Comparison of ENCODE assay signal across 9 cellular contexts in the genomic region with DNA sequence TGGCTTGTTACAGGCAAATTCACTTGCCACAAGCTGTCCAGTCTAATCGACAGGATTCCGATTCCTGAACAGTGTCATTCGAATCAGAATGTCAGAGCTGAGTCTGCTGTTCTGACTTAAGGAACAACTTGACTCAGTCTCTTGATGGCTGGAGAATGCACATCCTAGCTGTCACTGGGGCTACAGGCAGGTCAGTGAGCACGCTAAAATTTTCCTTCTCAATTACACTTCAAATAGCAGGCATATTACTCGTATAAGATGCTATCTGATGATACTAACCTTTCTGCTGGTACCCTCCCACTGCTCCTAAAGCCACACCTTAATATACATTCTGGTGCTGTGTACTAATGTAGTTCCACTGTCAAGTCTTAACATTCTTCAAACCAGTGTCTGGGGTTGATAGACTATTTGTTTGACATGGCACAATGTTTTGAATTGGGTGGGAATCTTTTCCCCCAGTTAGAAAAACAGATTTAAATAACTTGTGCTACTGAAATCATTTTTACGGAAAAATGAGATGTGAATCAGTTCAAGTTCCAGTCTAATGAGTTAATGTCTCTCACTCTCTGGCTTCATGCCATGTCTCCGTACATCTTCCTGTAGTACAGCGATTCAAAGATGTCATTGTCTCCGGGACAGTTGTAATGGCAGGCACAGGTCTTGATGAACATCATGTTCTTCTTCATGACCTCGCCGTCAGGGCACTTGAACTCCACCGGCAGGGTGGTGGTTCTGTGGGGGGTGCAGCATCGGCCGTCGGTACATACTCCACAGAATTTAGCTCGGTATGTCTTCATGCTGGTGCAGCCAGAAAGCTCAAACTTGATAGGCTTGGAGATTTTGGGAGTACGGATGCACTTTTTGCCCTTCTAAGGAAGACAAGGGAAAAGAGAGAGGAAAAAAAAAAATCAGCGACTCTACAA. TPM values are rescaled to one million over a fixed set of nuclear protein-coding genes. Genes with fewer than 3 reads are reported as not detected.
A peak's percentile ranks its signal among the peaks of the same experiment; 100 is the strongest.
DNase-seq lines count a peak whose midpoint lies in the region; ATAC-seq and TF ChIP-seq lines count a peak whose summit lies in the region.
"Had no signal": no experiment of that assay in that cellular context is flagged by ENCODE, and none has a peak within 500 bp of the region (broad histone marks: within the 10 kb centered on the region; RNA-seq: fewer than 3 reads in every experiment).

No MANE protein-coding gene starts in this region.

- DNase-seq in LHCN-M2 (ENCODE audit: low read depth) (peak; percentile 60), dedifferentiated amniotic fluid mesenchymal stem cell (ENCODE audit: extremely low spot score) (peak; percentile 70), memory B cell (ENCODE audit: low spot score in 2 of 2) (no peak), thyroid gland (peak in 1 of 2 donors; percentile 16), KG1 (lab: John Stamatoyannopoulos, UW) (no peak), GF-D8 (lab: John Stamatoyannopoulos, UW) (no peak), NCI-H748 (lab: John Stamatoyannopoulos, UW; ENCODE audit: unreplicated experiment) (no peak)

- H3K27ac ChIP-seq in thyroid gland = peak overlapping the region; percentile 91 to 98 (median 98)

- peak overlapping the region in 1 of 3 donors; percentile 85 for H3K4me3 ChIP-seq in thyroid gland (replicated peaks in 1 of 3)

- no peaks in the 10 kb centered on the region for H3K9me3 Mint-ChIP-seq in memory B cell
- H3K9me3 Mint-ChIP-seq: activated naive CD8-positive, alpha-beta T cell treated with anti-CD3 and anti-CD28 coated beads, Interleukin-2, amount 10 ng/mL, durations not matched to agents 7 days and 5 days had no signal

- peaks cover 0 to 3% of the 10 kb centered on the region in 2 donors for H3K36me3 ChIP-seq in thyroid gland

- H3K36me3 Mint-ChIP-seq in memory B cell = no peaks in the 10 kb centered on the region
- H3K36me3 Mint-ChIP-seq: activated naive CD8-positive, alpha-beta T cell treated with anti-CD3 and anti-CD28 coated beads, Interleukin-2, amount 10 ng/mL, durations not matched to agents 7 days and 5 days had no signal

- WGBS in thyroid gland, 2 donors = 72 to 77% methylated on average over 18 of the region's 18 CpGs

- no peak for TF ChIP-seq CTCF in thyroid gland (IDR thresholded peaks at IDR 0.05)

- peak overlapping the region; percentile 31 for H3K4me3 Mint-ChIP-seq in memory B cell

- H3K27me3 Mint-ChIP-seq in memory B cell = peaks cover 34% of the 10 kb centered on the region

- intact Hi-C loops in thyroid gland (cut with DNase I) = no loop called here

- peaks cover 15 to 29% of the 10 kb centered on the region in 2 donors for H3K4me1 ChIP-seq in thyroid gland

- ATAC-seq in memory B cell (ENCODE audit: low read depth) (no peak), HG03469 (IDR thresholded peaks at IDR 0.05; ENCODE audit: unreplicated experiment) (no peak)

- H3K27ac Mint-ChIP-seq in memory B cell = no peak overlapping the region
- H3K27ac Mint-ChIP-seq: activated naive CD8-positive, alpha-beta T cell treated with anti-CD3 and anti-CD28 coated beads, Interleukin-2, amount 10 ng/mL, durations not matched to agents 7 days and 5 days had no signal

- peaks cover 6% of the 10 kb centered on the region for H3K4me1 Mint-ChIP-seq in memory B cell

- no peaks in the 10 kb centered on the region for H3K9me3 ChIP-seq in thyroid gland

- TF ChIP-seq POLR2A in thyroid gland (IDR thresholded peaks at IDR 0.05) = no peak

- no peaks in the 10 kb centered on the region for H3K27me3 ChIP-seq in thyroid gland

RNA-seq across cellular contexts. Expression of a gene that starts 2.2 kb away (rescaled TPM):
- total RNA-seq in LHCN-M2 (2014; rRNA removed) (46.6 and 51.8 TPM in 2 replicates), thyroid gland (100 to 1,000 TPM in 3 of 4 donors, 10 to 100 TPM in 1; 40.1 to 173 (median 137) TPM)
- 261 TPM for polyA plus RNA-seq in LHCN-M2 (2012)
- total RNA-seq: activated naive CD8-positive, alpha-beta T cell treated with anti-CD3 and anti-CD28 coated beads, Interleukin-2, amount 10 ng/mL, durations not matched to agents 7 days and 5 days had no signal

Comparison
In these comparisons a context has a peak if more than half of its experiments do, and no peak if none do; other contexts are left out.
1. DNase-seq: peak in LHCN-M2 (single experiment) and dedifferentiated amniotic fluid mesenchymal stem cell (single experiment); none in memory B cell (0 of 2), KG1 (single experiment), GF-D8 (single experiment) and NCI-H748 (single experiment).